1 cellular context compared by ENCODE assay signal in the genomic region with DNA sequence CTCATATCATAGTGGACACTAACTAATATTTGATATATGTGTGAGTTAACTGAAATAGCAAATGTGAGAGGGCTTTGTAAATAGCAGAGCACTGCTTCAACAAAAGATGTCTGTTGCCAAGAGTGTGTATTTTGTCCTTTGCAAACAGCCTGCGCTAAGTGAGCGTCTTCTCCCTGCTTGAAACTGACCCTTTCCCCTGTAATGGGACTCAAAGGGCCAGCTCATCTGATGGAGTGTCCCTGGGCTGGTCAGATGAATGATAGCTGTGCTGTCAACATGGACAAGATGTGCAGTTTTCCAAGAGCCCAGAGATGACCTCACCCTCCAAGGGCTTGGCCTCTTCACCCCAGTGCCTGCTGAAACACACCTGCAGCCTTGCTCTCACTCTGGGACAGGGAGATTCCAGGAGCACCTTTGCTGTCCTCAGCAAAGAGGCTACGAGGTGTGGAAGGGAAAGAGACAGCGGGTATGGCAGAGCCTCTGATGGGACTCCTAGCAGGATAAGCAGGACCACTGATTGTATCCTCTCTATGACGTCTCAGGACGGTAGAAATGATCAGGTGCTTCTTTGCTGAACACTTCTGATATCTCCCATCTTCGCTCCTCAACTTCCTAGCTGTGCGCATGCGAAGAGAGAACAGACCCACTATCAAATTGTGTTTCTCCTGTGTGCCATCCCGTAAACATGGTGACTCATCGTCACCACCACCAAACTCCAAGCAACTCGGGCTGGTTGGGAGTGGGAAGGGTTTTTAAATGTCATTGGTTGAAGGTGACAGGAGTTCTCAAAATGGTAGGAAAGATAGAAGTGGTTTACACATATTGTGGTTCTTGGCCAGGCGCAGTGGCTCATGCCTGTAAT.
TF ChIP-seq lines count a peak whose summit lies in the region.

No MANE protein-coding gene starts in this region.

TF ChIP-seq in HepG2, 621 proteins besides CTCF, POLR2A, EP300 and RAD21 (continued from another document and continues in another):
- peak; percentile 79 for TF ChIP-seq FOXJ3 (CRISPR knock-in tag; IDR thresholded peaks at IDR 0.05; ENCODE audit: borderline replicate concordance)
- TF ChIP-seq ZKSCAN8 (CRISPR knock-in tag; IDR thresholded peaks at IDR 0.05; ENCODE audit: borderline replicate concordance) = 0 out of 2 replicates have a peak, but pooled peaks have one; percentile 70
- TF ChIP-seq ZNF816 (CRISPR knock-in tag; IDR thresholded peaks at IDR 0.05; ENCODE audit: borderline replicate concordance) = no peak
- peak; percentile 76 for TF ChIP-seq TARDBP (CRISPR knock-in tag; IDR thresholded peaks at IDR 0.05)
- no peak for TF ChIP-seq ZNF17 (CRISPR knock-in tag; IDR thresholded peaks at IDR 0.05)
- no peak for TF ChIP-seq PHF20 (CRISPR knock-in tag; IDR thresholded peaks at IDR 0.05)
- peak; percentile 94 for TF ChIP-seq RCOR2 (CRISPR knock-in tag; IDR thresholded peaks at IDR 0.05)
- TF ChIP-seq XBP1 (CRISPR knock-in tag; IDR thresholded peaks at IDR 0.05) = no peak
- TF ChIP-seq MTF1 (CRISPR knock-in tag; IDR thresholded peaks at IDR 0.05) = no peak
- no peak; the same call in 1 of the 2 replicates for TF ChIP-seq EHMT2 (IDR thresholded peaks at IDR 0.05; ENCODE audit: borderline replicate concordance, low read depth, low read length)
- TF ChIP-seq ZNF773 (CRISPR knock-in tag; IDR thresholded peaks at IDR 0.05; ENCODE audit: borderline replicate concordance) = no peak
- TF ChIP-seq, protein P1, sequence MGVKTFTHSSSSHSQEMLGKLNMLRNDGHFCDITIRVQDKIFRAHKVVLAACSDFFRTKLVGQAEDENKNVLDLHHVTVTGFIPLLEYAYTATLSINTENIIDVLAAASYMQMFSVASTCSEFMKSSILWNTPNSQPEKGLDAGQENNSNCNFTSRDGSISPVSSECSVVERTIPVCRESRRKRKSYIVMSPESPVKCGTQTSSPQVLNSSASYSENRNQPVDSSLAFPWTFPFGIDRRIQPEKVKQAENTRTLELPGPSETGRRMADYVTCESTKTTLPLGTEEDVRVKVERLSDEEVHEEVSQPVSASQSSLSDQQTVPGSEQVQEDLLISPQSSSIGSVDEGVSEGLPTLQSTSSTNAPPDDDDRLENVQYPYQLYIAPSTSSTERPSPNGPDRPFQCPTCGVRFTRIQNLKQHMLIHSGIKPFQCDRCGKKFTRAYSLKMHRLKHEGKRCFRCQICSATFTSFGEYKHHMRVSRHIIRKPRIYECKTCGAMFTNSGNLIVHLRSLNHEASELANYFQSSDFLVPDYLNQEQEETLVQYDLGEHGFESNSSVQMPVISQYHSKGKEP (CRISPR knock-in tag; IDR thresholded peaks at IDR 0.05) = no peak
- TF ChIP-seq ZNF564 (CRISPR knock-in tag; IDR thresholded peaks at IDR 0.05) = peak; percentile 61; the same call in 1 of the 2 replicates
- peak; percentile 55 for TF ChIP-seq HNF4G (IDR thresholded peaks at IDR 0.05; ENCODE audit: borderline replicate concordance, low read depth, low read length)
- peak; percentile 81; the same call in 1 of the 2 replicates for TF ChIP-seq HNF4G (CRISPR knock-in tag; IDR thresholded peaks at IDR 0.05; ENCODE audit: borderline replicate concordance, low read depth)
- 0 out of 2 replicates have a peak, but pooled peaks have one; percentile 51 for TF ChIP-seq ZNF350 (CRISPR knock-in tag; IDR thresholded peaks at IDR 0.05; ENCODE audit: borderline replicate concordance, low read depth)
- TF ChIP-seq, protein P2, sequence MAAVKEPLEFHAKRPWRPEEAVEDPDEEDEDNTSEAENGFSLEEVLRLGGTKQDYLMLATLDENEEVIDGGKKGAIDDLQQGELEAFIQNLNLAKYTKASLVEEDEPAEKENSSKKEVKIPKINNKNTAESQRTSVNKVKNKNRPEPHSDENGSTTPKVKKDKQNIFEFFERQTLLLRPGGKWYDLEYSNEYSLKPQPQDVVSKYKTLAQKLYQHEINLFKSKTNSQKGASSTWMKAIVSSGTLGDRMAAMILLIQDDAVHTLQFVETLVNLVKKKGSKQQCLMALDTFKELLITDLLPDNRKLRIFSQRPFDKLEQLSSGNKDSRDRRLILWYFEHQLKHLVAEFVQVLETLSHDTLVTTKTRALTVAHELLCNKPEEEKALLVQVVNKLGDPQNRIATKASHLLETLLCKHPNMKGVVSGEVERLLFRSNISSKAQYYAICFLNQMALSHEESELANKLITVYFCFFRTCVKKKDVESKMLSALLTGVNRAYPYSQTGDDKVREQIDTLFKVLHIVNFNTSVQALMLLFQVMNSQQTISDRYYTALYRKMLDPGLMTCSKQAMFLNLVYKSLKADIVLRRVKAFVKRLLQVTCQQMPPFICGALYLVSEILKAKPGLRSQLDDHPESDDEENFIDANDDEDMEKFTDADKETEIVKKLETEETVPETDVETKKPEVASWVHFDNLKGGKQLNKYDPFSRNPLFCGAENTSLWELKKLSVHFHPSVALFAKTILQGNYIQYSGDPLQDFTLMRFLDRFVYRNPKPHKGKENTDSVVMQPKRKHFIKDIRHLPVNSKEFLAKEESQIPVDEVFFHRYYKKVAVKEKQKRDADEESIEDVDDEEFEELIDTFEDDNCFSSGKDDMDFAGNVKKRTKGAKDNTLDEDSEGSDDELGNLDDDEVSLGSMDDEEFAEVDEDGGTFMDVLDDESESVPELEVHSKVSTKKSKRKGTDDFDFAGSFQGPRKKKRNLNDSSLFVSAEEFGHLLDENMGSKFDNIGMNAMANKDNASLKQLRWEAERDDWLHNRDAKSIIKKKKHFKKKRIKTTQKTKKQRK (IDR thresholded peaks at IDR 0.05; ENCODE audit: low read length) = no peak
- TF ChIP-seq ZEB1 (IDR thresholded peaks at IDR 0.05; ENCODE audit: insufficient replicate concordance, low read depth) = peak; percentile 88
- no peak for TF ChIP-seq HNRNPK (IDR thresholded peaks at IDR 0.05; ENCODE audit: low read depth, low read length, poor library complexity, severe bottlenecking)
- TF ChIP-seq LCORL (IDR thresholded peaks at IDR 0.05) = no peak
- TF ChIP-seq LCORL (CRISPR knock-in tag; IDR thresholded peaks at IDR 0.05) = peak; percentile 43; the same call in 1 of the 2 replicates
- no peak for TF ChIP-seq ZNF672 (CRISPR knock-in tag; IDR thresholded peaks at IDR 0.05)
- TF ChIP-seq, protein P3, sequence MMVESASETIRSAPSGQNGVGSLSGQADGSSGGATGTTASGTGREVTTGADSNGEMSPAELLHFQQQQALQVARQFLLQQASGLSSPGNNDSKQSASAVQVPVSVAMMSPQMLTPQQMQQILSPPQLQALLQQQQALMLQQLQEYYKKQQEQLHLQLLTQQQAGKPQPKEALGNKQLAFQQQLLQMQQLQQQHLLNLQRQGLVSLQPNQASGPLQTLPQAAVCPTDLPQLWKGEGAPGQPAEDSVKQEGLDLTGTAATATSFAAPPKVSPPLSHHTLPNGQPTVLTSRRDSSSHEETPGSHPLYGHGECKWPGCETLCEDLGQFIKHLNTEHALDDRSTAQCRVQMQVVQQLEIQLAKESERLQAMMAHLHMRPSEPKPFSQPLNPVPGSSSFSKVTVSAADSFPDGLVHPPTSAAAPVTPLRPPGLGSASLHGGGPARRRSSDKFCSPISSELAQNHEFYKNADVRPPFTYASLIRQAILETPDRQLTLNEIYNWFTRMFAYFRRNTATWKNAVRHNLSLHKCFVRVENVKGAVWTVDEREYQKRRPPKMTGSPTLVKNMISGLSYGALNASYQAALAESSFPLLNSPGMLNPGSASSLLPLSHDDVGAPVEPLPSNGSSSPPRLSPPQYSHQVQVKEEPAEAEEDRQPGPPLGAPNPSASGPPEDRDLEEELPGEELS (CRISPR knock-in tag; IDR thresholded peaks at IDR 0.05) = peak; percentile 90
- TF ChIP-seq IRF2 (CRISPR knock-in tag; IDR thresholded peaks at IDR 0.05) = no peak; the same call in none of the 2 replicates
- TF ChIP-seq KDM2A (CRISPR knock-in tag; IDR thresholded peaks at IDR 0.05; ENCODE audit: borderline replicate concordance, low read depth) = peak; percentile 60
- no peak for TF ChIP-seq POLR2AphosphoS2 (IDR thresholded peaks at IDR 0.05; ENCODE audit: low read depth, low read length)
- no peak for TF ChIP-seq TCF12 (IDR thresholded peaks at IDR 0.05)
- TF ChIP-seq TCF12 (CRISPR knock-in tag; IDR thresholded peaks at IDR 0.05) = peak; percentile 6; the same call in 1 of the 2 replicates
- no peak for TF ChIP-seq NR3C1 (CRISPR knock-in tag; IDR thresholded peaks at IDR 0.05)
- no peak for TF ChIP-seq RARG (CRISPR knock-in tag; IDR thresholded peaks at IDR 0.05; ENCODE audit: low read depth)
- no peak for TF ChIP-seq ZNF329 (CRISPR knock-in tag; IDR thresholded peaks at IDR 0.05; ENCODE audit: low read depth)
- no peak for TF ChIP-seq GABPA (IDR thresholded peaks at IDR 0.05; ENCODE audit: low read depth, low read length)
- TF ChIP-seq GABPA (CRISPR knock-in tag; IDR thresholded peaks at IDR 0.05; ENCODE audit: low read depth) = no peak
- no peak for TF ChIP-seq HCFC1 (IDR thresholded peaks at IDR 0.05; ENCODE audit: low read depth, low read length)
- TF ChIP-seq, protein P4, sequence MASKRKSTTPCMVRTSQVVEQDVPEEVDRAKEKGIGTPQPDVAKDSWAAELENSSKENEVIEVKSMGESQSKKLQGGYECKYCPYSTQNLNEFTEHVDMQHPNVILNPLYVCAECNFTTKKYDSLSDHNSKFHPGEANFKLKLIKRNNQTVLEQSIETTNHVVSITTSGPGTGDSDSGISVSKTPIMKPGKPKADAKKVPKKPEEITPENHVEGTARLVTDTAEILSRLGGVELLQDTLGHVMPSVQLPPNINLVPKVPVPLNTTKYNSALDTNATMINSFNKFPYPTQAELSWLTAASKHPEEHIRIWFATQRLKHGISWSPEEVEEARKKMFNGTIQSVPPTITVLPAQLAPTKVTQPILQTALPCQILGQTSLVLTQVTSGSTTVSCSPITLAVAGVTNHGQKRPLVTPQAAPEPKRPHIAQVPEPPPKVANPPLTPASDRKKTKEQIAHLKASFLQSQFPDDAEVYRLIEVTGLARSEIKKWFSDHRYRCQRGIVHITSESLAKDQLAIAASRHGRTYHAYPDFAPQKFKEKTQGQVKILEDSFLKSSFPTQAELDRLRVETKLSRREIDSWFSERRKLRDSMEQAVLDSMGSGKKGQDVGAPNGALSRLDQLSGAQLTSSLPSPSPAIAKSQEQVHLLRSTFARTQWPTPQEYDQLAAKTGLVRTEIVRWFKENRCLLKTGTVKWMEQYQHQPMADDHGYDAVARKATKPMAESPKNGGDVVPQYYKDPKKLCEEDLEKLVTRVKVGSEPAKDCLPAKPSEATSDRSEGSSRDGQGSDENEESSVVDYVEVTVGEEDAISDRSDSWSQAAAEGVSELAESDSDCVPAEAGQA (IDR thresholded peaks at IDR 0.05; ENCODE audit: low read depth) = no peak
- TF ChIP-seq, protein P4 (CRISPR knock-in tag; IDR thresholded peaks at IDR 0.05; ENCODE audit: borderline replicate concordance) = no peak
- TF ChIP-seq, protein P5, sequence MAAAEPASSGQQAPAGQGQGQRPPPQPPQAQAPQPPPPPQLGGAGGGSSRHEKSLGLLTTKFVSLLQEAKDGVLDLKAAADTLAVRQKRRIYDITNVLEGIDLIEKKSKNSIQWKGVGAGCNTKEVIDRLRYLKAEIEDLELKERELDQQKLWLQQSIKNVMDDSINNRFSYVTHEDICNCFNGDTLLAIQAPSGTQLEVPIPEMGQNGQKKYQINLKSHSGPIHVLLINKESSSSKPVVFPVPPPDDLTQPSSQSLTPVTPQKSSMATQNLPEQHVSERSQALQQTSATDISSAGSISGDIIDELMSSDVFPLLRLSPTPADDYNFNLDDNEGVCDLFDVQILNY (CRISPR knock-in tag; conservative IDR thresholded peaks at IDR 0.05) = no peak
- peak; percentile 78 for TF ChIP-seq JUND (CRISPR knock-in tag; IDR thresholded peaks at IDR 0.05)
- TF ChIP-seq, protein P6, sequence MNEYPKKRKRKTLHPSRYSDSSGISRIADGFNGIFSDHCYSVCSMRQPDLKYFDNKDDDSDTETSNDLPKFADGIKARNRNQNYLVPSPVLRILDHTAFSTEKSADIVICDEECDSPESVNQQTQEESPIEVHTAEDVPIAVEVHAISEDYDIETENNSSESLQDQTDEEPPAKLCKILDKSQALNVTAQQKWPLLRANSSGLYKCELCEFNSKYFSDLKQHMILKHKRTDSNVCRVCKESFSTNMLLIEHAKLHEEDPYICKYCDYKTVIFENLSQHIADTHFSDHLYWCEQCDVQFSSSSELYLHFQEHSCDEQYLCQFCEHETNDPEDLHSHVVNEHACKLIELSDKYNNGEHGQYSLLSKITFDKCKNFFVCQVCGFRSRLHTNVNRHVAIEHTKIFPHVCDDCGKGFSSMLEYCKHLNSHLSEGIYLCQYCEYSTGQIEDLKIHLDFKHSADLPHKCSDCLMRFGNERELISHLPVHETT (CRISPR knock-in tag; conservative IDR thresholded peaks at IDR 0.05) = no peak
- TF ChIP-seq ZNF20 (CRISPR knock-in tag; IDR thresholded peaks at IDR 0.05) = no peak
- TF ChIP-seq PAF1 (CRISPR knock-in tag; IDR thresholded peaks at IDR 0.05) = no peak
- TF ChIP-seq, protein P7, sequence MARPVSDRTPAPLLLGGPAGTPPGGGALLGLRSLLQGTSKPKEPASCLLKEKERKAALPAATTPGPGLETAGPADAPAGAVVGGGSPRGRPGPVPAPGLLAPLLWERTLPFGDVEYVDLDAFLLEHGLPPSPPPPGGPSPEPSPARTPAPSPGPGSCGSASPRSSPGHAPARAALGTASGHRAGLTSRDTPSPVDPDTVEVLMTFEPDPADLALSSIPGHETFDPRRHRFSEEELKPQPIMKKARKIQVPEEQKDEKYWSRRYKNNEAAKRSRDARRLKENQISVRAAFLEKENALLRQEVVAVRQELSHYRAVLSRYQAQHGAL (CRISPR knock-in tag; IDR thresholded peaks at IDR 0.05; ENCODE audit: not compliant biosample characterization) = no peak
- no peak for TF ChIP-seq MTA3 (CRISPR knock-in tag; IDR thresholded peaks at IDR 0.05)
- TF ChIP-seq TRIM24 (CRISPR knock-in tag; IDR thresholded peaks at IDR 0.05) = no peak
- TF ChIP-seq KLF6 (CRISPR knock-in tag; IDR thresholded peaks at IDR 0.05) = no peak
- 0 out of 2 replicates have a peak, but pooled peaks have one; percentile 59 for TF ChIP-seq ZNF124 (CRISPR knock-in tag; IDR thresholded peaks at IDR 0.05)
- TF ChIP-seq ZNF75D (CRISPR knock-in tag; IDR thresholded peaks at IDR 0.05; ENCODE audit: borderline replicate concordance) = no peak
- no peak for TF ChIP-seq ZSCAN22 (CRISPR knock-in tag; IDR thresholded peaks at IDR 0.05)
- TF ChIP-seq NFE2L2 (IDR thresholded peaks at IDR 0.05; ENCODE audit: low read length) = no peak
- TF ChIP-seq SUZ12 (IDR thresholded peaks at IDR 0.05; ENCODE audit: low read depth, low read length) = no peak
